In the genomic region with DNA sequence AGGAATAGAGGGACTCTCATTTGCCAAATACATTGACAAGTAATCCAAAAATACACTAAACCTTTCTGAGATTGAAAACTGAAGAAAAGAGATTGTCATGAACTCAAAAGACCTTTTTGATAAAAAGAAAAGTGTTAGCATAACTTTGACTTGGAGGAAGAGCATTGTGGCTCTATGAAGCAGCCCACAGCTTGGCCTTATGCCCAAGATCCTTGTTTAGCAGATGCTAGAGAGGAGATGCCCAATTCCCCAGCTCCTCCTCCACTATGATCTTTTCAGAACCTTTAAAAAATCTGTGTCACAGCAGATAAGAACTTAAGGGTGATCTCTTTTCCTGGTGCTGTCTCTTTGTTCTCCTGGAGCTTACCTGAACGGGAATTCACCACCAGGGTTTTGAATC, we compare ENCODE assay signal across 17 cellular contexts. TPM values are rescaled to one million over a fixed set of nuclear protein-coding genes. Genes with fewer than 3 reads are reported as not detected.
DNase-seq lines count a peak whose midpoint lies in the region; TF ChIP-seq lines count a peak whose summit lies in the region.
"Had no signal": no experiment of that assay in that cellular context is flagged by ENCODE, and none has a peak within 500 bp of the region (broad histone marks: within the 10 kb centered on the region; RNA-seq: fewer than 3 reads in every experiment).

No MANE protein-coding gene starts in this region.

- no peaks in the 10 kb centered on the region for H3K9me3 Mint-ChIP-seq in nephron
- H3K9me3 Mint-ChIP-seq: CD8-positive, alpha-beta memory T cell had no signal

- H3K27me3 ChIP-seq in MG63 = no peaks in the 10 kb centered on the region
- H3K27me3 ChIP-seq: BLaER1 had no signal

- H3K27ac Mint-ChIP-seq in nephron = peak overlapping the region in 2 of 3 experiments; percentile 66 to 72

- no peaks in the 10 kb centered on the region for H3K27me3 Mint-ChIP-seq in nephron (ENCODE audit: low read depth)

- peaks cover 15% of the 10 kb centered on the region for H3K9me3 ChIP-seq in MG63
- H3K9me3 ChIP-seq: BLaER1 had no signal

- no peak overlapping the region for H3K4me3 ChIP-seq in MG63
- H3K4me3 ChIP-seq in fibroblast of pulmonary artery (replicated peaks; ENCODE audit: low read depth, low read length) = no peak overlapping the region
- H3K4me3 ChIP-seq: A549, BLaER1, GM23248 had no signal

- DNase-seq in MG63 (peak; percentile 7), fibroblast of pulmonary artery (ENCODE audit: low read depth) (peak; percentile 23), DMS153 treated with DMSO at 0.1 percent for 48 hours (lab: John Stamatoyannopoulos, UW; ENCODE audit: unreplicated experiment) (no peak), NCI-H1694 treated with DMSO at 0.1 percent for 48 hours (lab: John Stamatoyannopoulos, UW) (no peak), NCI-H1436 treated with DMSO at 0.1 percent for 48 hours (lab: John Stamatoyannopoulos, UW) (no peak), MV-4-11 (lab: John Stamatoyannopoulos, UW) (no peak)
- DNase-seq: AML-193; Caco-2; CD8-positive, alpha-beta memory T cell; DMS79; EL; GM23248 had no signal

- H3K4me1 Mint-ChIP-seq in nephron = peaks cover 77% of the 10 kb centered on the region

- no peak overlapping the region for H3K4me3 Mint-ChIP-seq in nephron
- H3K4me3 Mint-ChIP-seq: CD8-positive, alpha-beta memory T cell; IgD-negative memory B cell had no signal

- H3K36me3 ChIP-seq in MG63 = no peaks in the 10 kb centered on the region
- H3K36me3 ChIP-seq: BLaER1 had no signal

- TF ChIP-seq CTCF in fibroblast of pulmonary artery (IDR thresholded peaks at IDR 0.05; ENCODE audit: low read length, missing control alignments) (no peak), nephron (IDR thresholded peaks at IDR 0.05; ENCODE audit: unreplicated experiment in 3 of 3) (no peak)

- H3K36me3 Mint-ChIP-seq in nephron (ENCODE audit: low read depth) = no peaks in the 10 kb centered on the region
- H3K36me3 Mint-ChIP-seq: IgD-negative memory B cell had no signal

RNA-seq across cellular contexts. Expression of a gene that starts 35.8 kb away (rescaled TPM):
- total RNA-seq in MG63 (2014; rRNA removed; shearing (Covaris generic); ENCODE audit: low replicate concordance) = 33.4 and 35.9 TPM in 2 replicates

RNA-seq across cellular contexts. Expression of a gene that starts 42.3 kb away (rescaled TPM):
- not detected in 2 replicates for total RNA-seq in MG63 (2014; rRNA removed; shearing (Covaris generic); ENCODE audit: low replicate concordance)
- total RNA-seq: Caco-2; CD8-positive, alpha-beta memory T cell; GM23248; HT-29 had no signal

Comparison
In these comparisons a context has a peak if more than half of its experiments do, and no peak if none do; other contexts are left out.
1. DNase-seq: peak in MG63 (single experiment) and fibroblast of pulmonary artery (single experiment); none in DMS153 treated with DMSO at 0.1 percent for 48 hours (single experiment), NCI-H1694 treated with DMSO at 0.1 percent for 48 hours (single experiment), NCI-H1436 treated with DMSO at 0.1 percent for 48 hours (single experiment) and MV-4-11 (single experiment).